ENCODE assay signal across 15 cellular contexts in genomic region chr6:138286698-138287097, GRCh38.
DNase-seq lines count a peak whose midpoint lies in the region; ATAC-seq and TF ChIP-seq lines count a peak whose summit lies in the region.
"Had no signal": no experiment of that assay in that cellular context is flagged by ENCODE, and none has a peak within 500 bp of the region (broad histone marks: within the 10 kb centered on the region; RNA-seq: fewer than 3 reads in every experiment).

No MANE protein-coding gene starts in this region.

- TF ChIP-seq CTCF in C4-2B (conservative IDR thresholded peaks at IDR 0.05): no peak
- TF ChIP-seq CTCF in VCaP (conservative IDR thresholded peaks at IDR 0.05): no peak
- TF ChIP-seq CTCF in lower lobe of right lung (IDR thresholded peaks at IDR 0.05): no peak
- TF ChIP-seq CTCF in coronary artery (IDR thresholded peaks at IDR 0.05): no peak

- H3K27ac Mint-ChIP-seq in stimulated activated effector memory CD8-positive, alpha-beta T cell treated with anti-CD3 and anti-CD28 coated beads, Interleukin-12 subunit alpha, Interleukin-12 subunit beta, amount 100 ng/mL, for 72 hours: no peak overlapping the region
- H3K27ac Mint-ChIP-seq in CD8-positive, alpha-beta memory T cell: no peak overlapping the region
- H3K27ac Mint-ChIP-seq: CD14-positive monocyte; CD8-positive, alpha-beta T cell had no signal

- peaks cover 6% of the 10 kb centered on the region for H3K4me1 Mint-ChIP-seq in stimulated activated effector memory CD8-positive, alpha-beta T cell treated with anti-CD3 and anti-CD28 coated beads, Interleukin-12 subunit alpha, Interleukin-12 subunit beta, amount 100 ng/mL, for 72 hours
- peaks cover 0 to 4% (median 0%) of the 10 kb centered on the region in 3 donors for H3K4me1 Mint-ChIP-seq in CD8-positive, alpha-beta memory T cell
- H3K4me1 Mint-ChIP-seq: CD14-positive monocyte had no signal

- no peaks in the 10 kb centered on the region for H3K36me3 Mint-ChIP-seq in stimulated activated effector memory CD8-positive, alpha-beta T cell treated with anti-CD3 and anti-CD28 coated beads, Interleukin-12 subunit alpha, Interleukin-12 subunit beta, amount 100 ng/mL, for 72 hours
- H3K36me3 Mint-ChIP-seq in CD8-positive, alpha-beta memory T cell: no peaks in the 10 kb centered on the region
- H3K36me3 Mint-ChIP-seq: CD14-positive monocyte; CD8-positive, alpha-beta T cell had no signal

- H3K27ac ChIP-seq in C4-2B: peak overlapping the region; percentile 7; the same call in 1 of the 2 replicates
- H3K27ac ChIP-seq in VCaP: peak overlapping the region; percentile 25; the same call in 1 of the 2 replicates
- no peak overlapping the region for H3K27ac ChIP-seq in lower lobe of right lung
- H3K27ac ChIP-seq in CD8-positive, alpha-beta memory T cell (ENCODE audit: low read depth, low read length): no peak overlapping the region
- no peak overlapping the region for H3K27ac ChIP-seq in coronary artery
- H3K27ac ChIP-seq: A549, HL-60 had no signal

- H3K4me3 ChIP-seq in lower lobe of right lung (no peak overlapping the region), coronary artery (no peak overlapping the region)
- H3K4me3 ChIP-seq in CD8-positive, alpha-beta memory T cell (ENCODE audit: low read length): no peak overlapping the region
- H3K4me3 ChIP-seq: A549, GM23248 had no signal

- H3K4me3 Mint-ChIP-seq in stimulated activated effector memory CD8-positive, alpha-beta T cell treated with anti-CD3 and anti-CD28 coated beads, Interleukin-12 subunit alpha, Interleukin-12 subunit beta, amount 100 ng/mL, for 72 hours: no peak overlapping the region
- no peak overlapping the region for H3K4me3 Mint-ChIP-seq in CD8-positive, alpha-beta memory T cell
- H3K4me3 Mint-ChIP-seq: CD14-positive monocyte; CD8-positive, alpha-beta T cell had no signal

- CTCF ChIA-PET in CD8-positive, alpha-beta memory T cell (lab: Charles Lee): interaction anchor here (0.7 to 2.8 kb wide), 3 partner anchors 16 to 1757 kb away, joined by 3 to 21 read pairs (median 3); no protein-coding TSS in a partner anchor

- DNase-seq in lower lobe of right lung (no peak), coronary artery (ENCODE audit: low spot score) (no peak)
- DNase-seq in stimulated activated effector memory CD8-positive, alpha-beta T cell treated with anti-CD3 and anti-CD28 coated beads, Interleukin-12 subunit alpha, Interleukin-12 subunit beta, amount 100 ng/mL, for 72 hours (ENCODE audit: low spot score in 2 of 2): no peak
- DNase-seq in CD8-positive, alpha-beta memory T cell: no peak
- DNase-seq: BE2C, GDM1, GM23248 had no signal

- peaks cover 26% of the 10 kb centered on the region for H3K36me3 ChIP-seq in lower lobe of right lung
- no peaks in the 10 kb centered on the region for H3K36me3 ChIP-seq in CD8-positive, alpha-beta memory T cell (ENCODE audit: insufficient read depth, low read length)
- H3K36me3 ChIP-seq: BE2C had no signal

- H3K27me3 Mint-ChIP-seq in CD8-positive, alpha-beta memory T cell: peaks cover 6 to 16% of the 10 kb centered on the region in 2 donors

- H3K4me1 ChIP-seq in lower lobe of right lung: no peaks in the 10 kb centered on the region
- no peaks in the 10 kb centered on the region for H3K4me1 ChIP-seq in CD8-positive, alpha-beta memory T cell (ENCODE audit: insufficient read depth, low read length)
- H3K4me1 ChIP-seq: A549, BE2C, Caco-2 had no signal

- H3K9me3 ChIP-seq in lower lobe of right lung: no peaks in the 10 kb centered on the region
- H3K9me3 ChIP-seq in CD8-positive, alpha-beta memory T cell (ENCODE audit: low read length): no peaks in the 10 kb centered on the region
- H3K9me3 ChIP-seq: A549, BE2C, Caco-2 had no signal

- POLR2A ChIA-PET in CD8-positive, alpha-beta memory T cell (lab: Charles Lee): no interaction called here

- intact Hi-C loops in lower lobe of right lung (cut with DNase I): loop anchor here (10.0 kb wide), 1 partner anchor 172 kb away; no protein-coding TSS in a partner anchor

- H3K9me3 Mint-ChIP-seq in stimulated activated effector memory CD8-positive, alpha-beta T cell treated with anti-CD3 and anti-CD28 coated beads, Interleukin-12 subunit alpha, Interleukin-12 subunit beta, amount 100 ng/mL, for 72 hours: no peaks in the 10 kb centered on the region
- no peaks in the 10 kb centered on the region for H3K9me3 Mint-ChIP-seq in CD8-positive, alpha-beta memory T cell
- H3K9me3 Mint-ChIP-seq: CD14-positive monocyte; CD8-positive, alpha-beta T cell had no signal

- peak; percentile 25 to 26 for ATAC-seq in lower lobe of right lung
- ATAC-seq in stimulated activated effector memory CD8-positive, alpha-beta T cell treated with anti-CD3 and anti-CD28 coated beads, Interleukin-12 subunit alpha, Interleukin-12 subunit beta, amount 100 ng/mL, for 72 hours: peak; percentile 5
- no peak for ATAC-seq in GM21447 (IDR thresholded peaks at IDR 0.05; ENCODE audit: unreplicated experiment)

- no peaks in the 10 kb centered on the region for H3K27me3 ChIP-seq in lower lobe of right lung (ENCODE audit: low read depth)
- H3K27me3 ChIP-seq in CD8-positive, alpha-beta memory T cell (ENCODE audit: insufficient read depth, low read length, poor library complexity, severe bottlenecking): no peaks in the 10 kb centered on the region
- H3K27me3 ChIP-seq: BE2C had no signal

Comparison
In these comparisons a context has a peak if more than half of its experiments do, and no peak if none do; other contexts are left out.
1. H3K27ac ChIP-seq: peak in C4-2B (single experiment) and VCaP (single experiment); none in lower lobe of right lung (single experiment), CD8-positive, alpha-beta memory T cell (single experiment) and coronary artery (0 of 2).